16 cellular contexts compared by ENCODE assay signal in the genomic region with DNA sequence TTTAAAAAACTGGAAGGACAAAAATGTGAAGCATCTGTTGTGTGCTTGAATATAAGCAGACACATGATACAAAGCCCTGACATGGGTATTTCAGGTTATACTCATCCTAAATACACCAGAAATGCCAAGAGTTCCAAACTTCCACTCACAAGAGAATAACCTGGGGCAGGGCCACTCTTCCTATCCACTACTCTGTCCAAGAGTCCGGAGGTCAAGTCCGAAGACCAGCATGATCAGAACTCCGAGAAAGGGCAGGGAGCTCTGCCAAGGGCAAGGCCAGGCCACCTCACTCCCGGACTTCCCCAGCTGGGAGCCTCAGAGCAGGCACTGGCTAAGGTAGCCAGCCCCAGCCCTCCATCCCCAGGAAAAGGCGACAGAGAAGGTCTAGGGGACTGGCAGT. TPM values are rescaled to one million over a fixed set of nuclear protein-coding genes. Genes with fewer than 3 reads are reported as not detected.
DNase-seq lines count a peak whose midpoint lies in the region; ATAC-seq and TF ChIP-seq lines count a peak whose summit lies in the region.
"Had no signal": no experiment of that assay in that cellular context is flagged by ENCODE, and none has a peak within 500 bp of the region (broad histone marks: within the 10 kb centered on the region; RNA-seq: fewer than 3 reads in every experiment).

No MANE protein-coding gene starts in this region.

- peaks cover 0 to 31% (median 20%) of the 10 kb centered on the region in 4 donors for H3K4me1 ChIP-seq in stomach

- no peak for TF ChIP-seq EP300 in stomach (IDR thresholded peaks at IDR 0.05)

- WGBS in stomach, 5 donors = 34 to 56% (median 47%) methylated on average over 5 of the region's 5 CpGs

- H3K4me1 Mint-ChIP-seq in chondrocyte (ENCODE audit: low read depth) (peaks cover 8% of the 10 kb centered on the region), mesothelial cell of epicardium (peaks cover 17% of the 10 kb centered on the region)
- H3K4me1 Mint-ChIP-seq: IgD-negative memory B cell had no signal

- H3K4me3 Mint-ChIP-seq in chondrocyte (ENCODE audit: unreplicated experiment) (no peak overlapping the region), mesothelial cell of epicardium (no peak overlapping the region)
- H3K4me3 Mint-ChIP-seq: IgD-negative memory B cell; T-helper 1 cell treated with Interleukin-12 subunit alpha and Interleukin-12 subunit beta and Interleukin-4 antibody, amounts not matched to agents 30 μg/mL and 1 μg/mL, for 36 hours had no signal

- H3K27me3 ChIP-seq in MG63 (no peaks in the 10 kb centered on the region), stomach (no peaks in the 10 kb centered on the region)
- H3K27me3 ChIP-seq: Peyer's patch had no signal

- ATAC-seq in activated naive CD4-positive, alpha-beta T cell treated with anti-CD3 and anti-CD28 coated beads, Interleukin-2, amount 50 U/mL, for 72 hours = no peak

- H3K9me3 Mint-ChIP-seq in chondrocyte (ENCODE audit: low read depth) = no peaks in the 10 kb centered on the region
- no peaks in the 10 kb centered on the region for H3K9me3 Mint-ChIP-seq in mesothelial cell of epicardium
- no peaks in the 10 kb centered on the region for H3K9me3 Mint-ChIP-seq in activated naive CD4-positive, alpha-beta T cell treated with anti-CD3 and anti-CD28 coated beads, Interleukin-2, amount 50 U/mL, for 72 hours
- H3K9me3 Mint-ChIP-seq: IgD-negative memory B cell; T-helper 1 cell treated with Interleukin-12 subunit alpha and Interleukin-12 subunit beta and Interleukin-4 antibody, amounts not matched to agents 30 μg/mL and 1 μg/mL, for 36 hours had no signal

- H3K27ac ChIP-seq in stomach = no peak overlapping the region
- H3K27ac ChIP-seq: Peyer's patch had no signal

- TF ChIP-seq POLR2A in stomach (IDR thresholded peaks at IDR 0.05) = no peak

- H3K9me3 ChIP-seq in MG63 (no peaks in the 10 kb centered on the region), stomach (no peaks in the 10 kb centered on the region)
- H3K9me3 ChIP-seq: Peyer's patch, SK-N-SH had no signal

- H3K36me3 Mint-ChIP-seq in chondrocyte (ENCODE audit: low read depth) (peaks cover 12% of the 10 kb centered on the region), mesothelial cell of epicardium (no peaks in the 10 kb centered on the region)
- no peaks in the 10 kb centered on the region for H3K36me3 Mint-ChIP-seq in activated naive CD4-positive, alpha-beta T cell treated with anti-CD3 and anti-CD28 coated beads, Interleukin-2, amount 50 U/mL, for 72 hours
- H3K36me3 Mint-ChIP-seq: IgD-negative memory B cell had no signal

- DNase-seq in MG63 = peak; percentile 18
- no peak for DNase-seq in chondrocyte (ENCODE audit: low spot score)
- DNase-seq in mesothelial cell of epicardium (ENCODE audit: low spot score in 2 of 2, unreplicated experiment in 2 of 2) = no peak
- DNase-seq in stomach = peak; percentile 35
- DNase-seq in NCI-H82 (lab: John Stamatoyannopoulos, UW) = no peak
- DNase-seq in activated gamma-delta T cell treated with Interleukin-2 at 50 U/mL for 16 hours = no peak
- no peak for DNase-seq in activated naive CD4-positive, alpha-beta T cell treated with anti-CD3 and anti-CD28 coated beads, Interleukin-2, amount 50 U/mL, for 72 hours (ENCODE audit: low spot score in 2 of 2)
- DNase-seq: Calu3, DMS153, NCI-H2029 treated with DMSO at 0.1 percent for 48 hours, NCI-H446 treated with DMSO at 0.1 percent for 48 hours, Peyer's patch, SK-N-SH, SW 1271 had no signal

- peak overlapping the region; percentile 12 for H3K27ac Mint-ChIP-seq in chondrocyte (ENCODE audit: unreplicated experiment)
- peak overlapping the region; percentile 53 for H3K27ac Mint-ChIP-seq in mesothelial cell of epicardium
- H3K27ac Mint-ChIP-seq in activated naive CD4-positive, alpha-beta T cell treated with anti-CD3 and anti-CD28 coated beads, Interleukin-2, amount 50 U/mL, for 72 hours = no peak overlapping the region
- H3K27ac Mint-ChIP-seq: IgD-negative memory B cell; T-helper 1 cell treated with Interleukin-12 subunit alpha and Interleukin-12 subunit beta and Interleukin-4 antibody, amounts not matched to agents 30 μg/mL and 1 μg/mL, for 36 hours had no signal

- H3K27me3 Mint-ChIP-seq in chondrocyte (ENCODE audit: low read depth) (no peaks in the 10 kb centered on the region), mesothelial cell of epicardium (ENCODE audit: low read depth) (no peaks in the 10 kb centered on the region)
- H3K27me3 Mint-ChIP-seq: IgD-negative memory B cell had no signal

- no peak for TF ChIP-seq CTCF in chondrocyte (IDR thresholded peaks at IDR 0.05)
- no peak for TF ChIP-seq CTCF in mesothelial cell of epicardium (IDR thresholded peaks at IDR 0.05; ENCODE audit: unreplicated experiment)
- no peak for TF ChIP-seq CTCF in stomach (IDR thresholded peaks at IDR 0.05)

- H3K36me3 ChIP-seq in MG63 (peaks cover 32% of the 10 kb centered on the region), stomach (peaks cover 0 to 25% (median 16%) of the 10 kb centered on the region in 4 donors)

- no peak overlapping the region for H3K4me3 ChIP-seq in MG63
- no peak overlapping the region for H3K4me3 ChIP-seq in stomach
- H3K4me3 ChIP-seq: Peyer's patch had no signal

- intact Hi-C loops in stomach (cut with DNase I; ENCODE audit: low total_unique reads) = no loop called here

RNA-seq across cellular contexts. Expression of a gene that starts 37.5 kb away (rescaled TPM):
- total RNA-seq in MG63 (2014; rRNA removed; shearing (Covaris generic); ENCODE audit: low replicate concordance) = 4.2 and 5.2 TPM in 2 replicates
- total RNA-seq in chondrocyte = 27.0 to 32.9 TPM (median 30.4 TPM) in 3 replicates
- 19.8 to 20.2 TPM (median 19.8 TPM) in 3 replicates for total RNA-seq in mesothelial cell of epicardium
- total RNA-seq in stomach = 10 to 100 TPM; 12.5 to 35.1 (median 18.1) TPM
- 1 to 10 TPM; 2.3 to 4.8 (median 3.5) TPM for polyA plus RNA-seq in stomach
- total RNA-seq in activated naive CD4-positive, alpha-beta T cell treated with anti-CD3 and anti-CD28 coated beads, Interleukin-2, amount 50 U/mL, for 72 hours = 10 to 100 TPM; 11.1 to 13.0 TPM

Comparison
In these comparisons a context has a peak if more than half of its experiments do, and no peak if none do; other contexts are left out.
1. DNase-seq: peak in MG63 (single experiment) and stomach (single experiment); none in chondrocyte (single experiment), mesothelial cell of epicardium (0 of 2), NCI-H82 (single experiment), activated gamma-delta T cell treated with Interleukin-2 at 50 U/mL for 16 hours (single experiment) and activated naive CD4-positive, alpha-beta T cell treated with anti-CD3 and anti-CD28 coated beads, Interleukin-2, amount 50 U/mL, for 72 hours (0 of 2).
2. H3K27ac Mint-ChIP-seq: peak in chondrocyte (single experiment) and mesothelial cell of epicardium (single experiment); none in activated naive CD4-positive, alpha-beta T cell treated with anti-CD3 and anti-CD28 coated beads, Interleukin-2, amount 50 U/mL, for 72 hours (0 of 2).